In genomic region chr1:16636551-16637195, GRCh38 we compare ENCODE assay signal across 1 cellular context.
TF ChIP-seq lines count a peak whose summit lies in the region.

No MANE protein-coding gene starts in this region.

TF ChIP-seq in HEK293, 187 proteins besides CTCF, POLR2A, EP300 and RAD21:
- peak; percentile 25; the same call in 1 of the 2 replicates for TF ChIP-seq GLIS2 (tag by site-specific recombination; IDR thresholded peaks at IDR 0.05)
